In the genomic region with DNA sequence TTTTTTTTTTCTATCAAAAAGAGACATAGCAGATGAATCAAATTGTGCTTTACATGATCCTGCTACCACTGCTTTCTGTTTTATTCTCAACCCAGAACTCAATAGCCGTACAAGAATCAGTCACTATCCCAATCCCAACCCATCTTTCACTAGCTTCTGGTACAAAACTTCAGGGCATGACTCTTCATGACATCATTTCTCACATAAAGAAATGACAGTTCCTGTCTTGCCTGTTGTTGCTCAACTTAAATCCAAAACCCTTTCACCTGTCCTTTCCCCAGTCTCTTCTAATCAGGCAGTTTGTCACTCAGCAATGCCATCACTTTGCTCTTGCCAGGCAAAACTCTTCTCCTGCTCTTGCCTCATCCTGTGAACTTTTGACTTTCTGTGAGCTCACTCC, we compare ENCODE assay signal across 28 cellular contexts.
"Had no signal": no experiment of that assay in that cellular context is flagged by ENCODE, and none has a peak within 500 bp of the region (broad histone marks: within the 10 kb centered on the region; RNA-seq: fewer than 3 reads in every experiment).

No MANE protein-coding gene starts in this region.

- H3K4me3 ChIP-seq: adrenal gland, body of pancreas, coronary artery, gastrocnemius medialis, heart left ventricle had no signal

- H3K9me3 ChIP-seq: body of pancreas, gastrocnemius medialis had no signal

- DNase-seq: activated B cell treated with CpG ODN at 0.5 μM for 24 hours; activated CD4-positive, alpha-beta T cell treated with anti-CD3 and anti-CD28 coated beads for 48 hours; activated CD4-positive, alpha-beta T cell treated with anti-CD3 and anti-CD28 coated beads, Interleukin-2, amount 50 U/mL, for 1 hour; activated CD4-positive, alpha-beta T cell treated with anti-CD3 and anti-CD28 coated beads, Interleukin-2, amount 50 U/mL, for 48 hours; activated CD8-positive, alpha-beta memory T cell treated with anti-CD3 and anti-CD28 coated beads for 24 hours; activated CD8-positive, alpha-beta T cell treated with anti-CD3 and anti-CD28 coated beads for 36 hours; activated effector memory CD4-positive, alpha-beta T cell treated with anti-CD3 and anti-CD28 coated beads, Interleukin-2, amount 50 U/mL, for 16 hours; activated naive CD4-positive, alpha-beta T cell treated with anti-CD3 and anti-CD28 coated beads for 36 hours; activated naive CD8-positive, alpha-beta T cell treated with anti-CD3 and anti-CD28 coated beads for 36 hours; activated naive CD8-positive, alpha-beta T cell treated with anti-CD3 and anti-CD28 coated beads, Interleukin-2, amount 50 U/mL, for 24 hours; activated T-cell treated with anti-CD3 and anti-CD28 coated beads, Interleukin-2, amount 50 U/mL, for 48 hours; adrenal gland; amygdala; aorta; body of pancreas; dermis blood vessel endothelial cell; effector CD4-positive, alpha-beta T cell; effector memory CD8-positive, alpha-beta T cell; gastrocnemius medialis; glutamatergic neuron; heart left ventricle; T-helper 1 cell; T-helper 17 cell; T1000; WERI-Rb-1 had no signal

- H3K27ac ChIP-seq: adrenal gland, body of pancreas, coronary artery, gastrocnemius medialis, heart left ventricle, WERI-Rb-1 had no signal

- H3K27me3 ChIP-seq: adrenal gland, body of pancreas, gastrocnemius medialis, heart left ventricle had no signal

- H3K36me3 ChIP-seq: adrenal gland, gastrocnemius medialis, heart left ventricle, WERI-Rb-1 had no signal

- H3K4me1 ChIP-seq: adrenal gland, body of pancreas, gastrocnemius medialis, heart left ventricle had no signal

- ATAC-seq: activated CD4-positive, CD25-positive, alpha-beta regulatory T cell treated with anti-CD3 and anti-CD28 coated beads, Interleukin-2, amount 50 U/mL, for 24 hours; activated CD8-positive, alpha-beta T cell treated with anti-CD3 and anti-CD28 coated beads for 36 hours; activated naive CD8-positive, alpha-beta T cell treated with anti-CD3 and anti-CD28 coated beads, Interleukin-2, amount 50 U/mL, for 24 hours; body of pancreas; effector memory CD8-positive, alpha-beta T cell; esophagus mucosa; gastrocnemius medialis; heart left ventricle; T-helper 17 cell had no signal
